ENCODE assay signal across 36 cellular contexts in the genomic region with DNA sequence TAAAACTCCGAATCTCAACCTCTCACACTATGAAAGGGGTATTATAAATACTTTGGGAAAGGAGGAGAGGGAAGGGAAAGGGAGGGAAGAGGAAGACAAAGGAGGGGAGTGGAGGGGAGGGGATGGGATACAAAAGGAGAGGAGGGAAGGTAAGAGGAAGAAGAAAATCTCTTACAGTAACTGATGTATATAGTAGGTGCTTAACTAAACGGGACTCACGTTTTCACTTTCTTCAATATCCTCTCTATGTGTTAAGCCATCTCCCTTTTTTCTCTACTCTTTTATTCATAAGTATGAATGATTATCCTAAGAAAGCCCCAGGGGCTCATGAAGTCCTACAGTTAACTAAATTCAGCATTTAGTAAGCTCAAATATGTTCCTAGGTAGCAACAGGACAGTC.
"Had no signal": no experiment of that assay in that cellular context is flagged by ENCODE, and none has a peak within 500 bp of the region (broad histone marks: within the 10 kb centered on the region; RNA-seq: fewer than 3 reads in every experiment).

No MANE protein-coding gene starts in this region.

- H3K9me3 ChIP-seq: MG63 had no signal

- H3K36me3 ChIP-seq: MG63 had no signal

- DNase-seq: Karpas-422, Kasumi-1, MG63, MM.1S, MV-4-11, NCI-H1048, NCI-H1092, NCI-H1092 treated with DMSO at 0.1 percent for 48 hours, NCI-H1105, NCI-H1105 treated with DMSO at 0.1 percent for 48 hours, NCI-H1417, NCI-H1417 treated with DMSO at 0.1 percent for 48 hours, NCI-H1436, NCI-H1436 treated with DMSO at 0.1 percent for 48 hours, NCI-H146, NCI-H1694, NCI-H1694 treated with DMSO at 0.1 percent for 48 hours, NCI-H187, NCI-H187 treated with DMSO at 0.1 percent for 48 hours, NCI-H1930, NCI-H2029, NCI-H2029 treated with DMSO at 0.1 percent for 48 hours, NCI-H2081, NCI-H2081 treated with DMSO at 0.1 percent for 48 hours, NCI-H2107, NCI-H2171, NCI-H2171 treated with DMSO at 0.1 percent for 48 hours, NCI-H2227 treated with DMSO at 0.1 percent for 48 hours, NCI-H226, NCI-H345, NCI-H446, NCI-H446 treated with DMSO at 0.1 percent for 48 hours, NCI-H510A, NCI-H510A treated with DMSO at 0.1 percent for 48 hours, NCI-H524, NCI-H524 treated with DMSO at 0.1 percent for 48 hours had no signal

- H3K4me3 ChIP-seq: MG63 had no signal

- H3K27me3 ChIP-seq: MG63 had no signal
